ENCODE assay signal across 1 cellular context in genomic region chr17:75511610-75512575, GRCh38.
TF ChIP-seq lines count a peak whose summit lies in the region.

No MANE protein-coding gene starts in this region.

TF ChIP-seq in HepG2, 621 proteins besides CTCF, POLR2A, EP300 and RAD21 (continued from another document and continues in another):
- TF ChIP-seq DZIP1 (CRISPR knock-in tag; IDR thresholded peaks at IDR 0.05) = no peak
- TF ChIP-seq ZNF12 (CRISPR knock-in tag; IDR thresholded peaks at IDR 0.05) = peak; percentile 69; the same call in 1 of the 2 replicates
- TF ChIP-seq RFXAP (CRISPR knock-in tag; IDR thresholded peaks at IDR 0.05; ENCODE audit: borderline replicate concordance) = no peak
- TF ChIP-seq FOXP1 (IDR thresholded peaks at IDR 0.05) = no peak
- peak; percentile 74; the same call in 1 of the 2 replicates for TF ChIP-seq FOXP1 (CRISPR knock-in tag; IDR thresholded peaks at IDR 0.05)
- peak; percentile 55; the same call in 1 of the 2 replicates for TF ChIP-seq ZNF263 (CRISPR knock-in tag; IDR thresholded peaks at IDR 0.05)
- TF ChIP-seq HOXA7 (CRISPR knock-in tag; IDR thresholded peaks at IDR 0.05) = no peak
- TF ChIP-seq ATF2 (CRISPR knock-in tag; IDR thresholded peaks at IDR 0.05) = no peak
- TF ChIP-seq KDM6A (CRISPR knock-in tag; IDR thresholded peaks at IDR 0.05; ENCODE audit: low read depth) = peak; percentile 96
- TF ChIP-seq ZZZ3 (CRISPR knock-in tag; IDR thresholded peaks at IDR 0.05; ENCODE audit: borderline replicate concordance) = no peak
- no peak for TF ChIP-seq CREB3 (CRISPR knock-in tag; IDR thresholded peaks at IDR 0.05)
- 0 out of 2 replicates have a peak, but pooled peaks have one; percentile 39 for TF ChIP-seq ZNF782 (CRISPR knock-in tag; IDR thresholded peaks at IDR 0.05; ENCODE audit: borderline replicate concordance)
- TF ChIP-seq ZNF318 (CRISPR knock-in tag; IDR thresholded peaks at IDR 0.05) = peak; percentile 85
- no peak for TF ChIP-seq ZNF569 (CRISPR knock-in tag; IDR thresholded peaks at IDR 0.05; ENCODE audit: borderline replicate concordance)
- peak; percentile 66; the same call in 1 of the 2 replicates for TF ChIP-seq RCOR2 (CRISPR knock-in tag; IDR thresholded peaks at IDR 0.05)
- TF ChIP-seq TCF12 (IDR thresholded peaks at IDR 0.05) = no peak
- TF ChIP-seq TCF12 (CRISPR knock-in tag; IDR thresholded peaks at IDR 0.05) = peak; percentile 83; the same call in 1 of the 2 replicates
- TF ChIP-seq THYN1 (CRISPR knock-in tag; IDR thresholded peaks at IDR 0.05; ENCODE audit: borderline replicate concordance, low read depth) = no peak
- no peak for TF ChIP-seq PRDM4 (CRISPR knock-in tag; IDR thresholded peaks at IDR 0.05; ENCODE audit: borderline replicate concordance)
- TF ChIP-seq MAFK (conservative IDR thresholded peaks at IDR 0.05 in 1 of 2, IDR thresholded peaks at IDR 0.05 in 1 of 2; ENCODE audit: low read length in 2 of 2) = no peak
- no peak for TF ChIP-seq NR3C1 (CRISPR knock-in tag; IDR thresholded peaks at IDR 0.05)
- no peak for TF ChIP-seq GLMP (CRISPR knock-in tag; IDR thresholded peaks at IDR 0.05; ENCODE audit: borderline replicate concordance)
- TF ChIP-seq HHEX (CRISPR knock-in tag; IDR thresholded peaks at IDR 0.05) = no peak
- no peak for TF ChIP-seq ZBTB10 (CRISPR knock-in tag; IDR thresholded peaks at IDR 0.05; ENCODE audit: borderline replicate concordance)
- TF ChIP-seq SP140L (CRISPR knock-in tag; IDR thresholded peaks at IDR 0.05; ENCODE audit: borderline replicate concordance) = no peak
- peak; percentile 80; the same call in 1 of the 2 replicates for TF ChIP-seq CHD4 (IDR thresholded peaks at IDR 0.05; ENCODE audit: borderline replicate concordance, low read length)
- peak; percentile 45; the same call in 1 of the 2 replicates for TF ChIP-seq ZNF329 (CRISPR knock-in tag; IDR thresholded peaks at IDR 0.05; ENCODE audit: low read depth)
- no peak for TF ChIP-seq FOXM1 (CRISPR knock-in tag; IDR thresholded peaks at IDR 0.05)
- TF ChIP-seq PCBP1 (IDR thresholded peaks at IDR 0.05; ENCODE audit: borderline replicate concordance, low read depth, low read length) = 0 out of 2 replicates have a peak, but pooled peaks have one; percentile 46
- peak; percentile 96 for TF ChIP-seq PHF5A (CRISPR knock-in tag; IDR thresholded peaks at IDR 0.05; ENCODE audit: low read depth, unreplicated experiment)
- peak; percentile 44; the same call in 1 of the 2 replicates for TF ChIP-seq LBX2 (CRISPR knock-in tag; IDR thresholded peaks at IDR 0.05; ENCODE audit: borderline replicate concordance)
- no peak for TF ChIP-seq TEAD2 (CRISPR knock-in tag; IDR thresholded peaks at IDR 0.05)
- no peak for TF ChIP-seq SCMH1 (CRISPR knock-in tag; IDR thresholded peaks at IDR 0.05; ENCODE audit: borderline replicate concordance)
- TF ChIP-seq PREB (CRISPR knock-in tag; IDR thresholded peaks at IDR 0.05) = no peak
- TF ChIP-seq ZFP36L2 (CRISPR knock-in tag; IDR thresholded peaks at IDR 0.05) = no peak
- no peak for TF ChIP-seq ZSCAN30 (CRISPR knock-in tag; IDR thresholded peaks at IDR 0.05)
